ENCODE assay signal across 2 cellular contexts in genomic region chr2:38973266-38973665, GRCh38.
TF ChIP-seq lines count a peak whose summit lies in the region.

No MANE protein-coding gene starts in this region.

TF ChIP-seq in HepG2, 621 proteins besides CTCF, POLR2A, EP300 and RAD21 (continued from another document):
- TF ChIP-seq ZNF333 (CRISPR knock-in tag; IDR thresholded peaks at IDR 0.05; ENCODE audit: borderline replicate concordance) = no peak
- no peak for TF ChIP-seq ZFP36 (IDR thresholded peaks at IDR 0.05; ENCODE audit: borderline replicate concordance, low read depth, low read length, partially characterized antibody)
- TF ChIP-seq GFI1 (CRISPR knock-in tag; IDR thresholded peaks at IDR 0.05; ENCODE audit: borderline replicate concordance) = no peak

TF ChIP-seq in IMR-90, 13 proteins besides CTCF, POLR2A, EP300 and RAD21 (continued from another document):
- TF ChIP-seq MXI1 (IDR thresholded peaks at IDR 0.05; ENCODE audit: borderline replicate concordance, low read depth, low read length) = no peak
- no peak for TF ChIP-seq MAFK (IDR thresholded peaks at IDR 0.05; ENCODE audit: low read depth, low read length)
TF ChIP-seq in IMR-90: peak in this region for 1.
